Comparison of ENCODE assay signal across 8 cellular contexts in genomic region chr17:412211-413015, GRCh38. TPM values are rescaled to one million over a fixed set of nuclear protein-coding genes. Genes with fewer than 3 reads are reported as not detected.
DNase-seq lines count a peak whose midpoint lies in the region; ATAC-seq and TF ChIP-seq lines count a peak whose summit lies in the region.

No MANE protein-coding gene starts in this region.

- no peaks in the 10 kb centered on the region for H3K27me3 ChIP-seq in neural progenitor cell

- peaks cover 72% of the 10 kb centered on the region for H3K4me1 Mint-ChIP-seq in activated CD8-positive, alpha-beta memory T cell treated with anti-CD3 and anti-CD28 coated beads, Interleukin-2, amount 10 ng/mL, durations not matched to agents 7 days and 5 days
- peaks cover 28% of the 10 kb centered on the region for H3K4me1 Mint-ChIP-seq in neural progenitor cell

- no peak overlapping the region for H3K4me3 ChIP-seq in neural progenitor cell

- no peaks in the 10 kb centered on the region for H3K79me2 ChIP-seq in neural progenitor cell (ENCODE audit: low read depth)

- H3F3A ChIP-seq in neural progenitor cell (ENCODE audit: low read depth), result peaks cover 19% of the 10 kb centered on the region

- H3K4me2 ChIP-seq in neural progenitor cell, result no peak overlapping the region

- no peaks in the 10 kb centered on the region for H4K20me1 ChIP-seq in neural progenitor cell (ENCODE audit: low read depth)

- DNase-seq in AML-193 (lab: John Stamatoyannopoulos, UW) (peak; percentile 35 to 62), GM20000 (ENCODE audit: low spot score) (peak; percentile 53), NCI-H82 treated with DMSO at 0.1 percent for 48 hours (lab: John Stamatoyannopoulos, UW; ENCODE audit: unreplicated experiment) (peak; percentile 15), erythroblast (lab: John Stamatoyannopoulos, UW) (peak; percentile 68 to 82), neural progenitor cell (ENCODE audit: low spot score) (peak; percentile 77), T1000 (lab: John Stamatoyannopoulos, UW) (no peak)
- peak; percentile 77 for DNase-seq in activated CD8-positive, alpha-beta memory T cell treated with anti-CD3 and anti-CD28 coated beads, Interleukin-2, amount 10 ng/mL, durations not matched to agents 7 days and 5 days

- no peaks in the 10 kb centered on the region for H3K36me3 ChIP-seq in neural progenitor cell

- peak overlapping the region; percentile 60 for H3K4me3 Mint-ChIP-seq in activated CD8-positive, alpha-beta memory T cell treated with anti-CD3 and anti-CD28 coated beads, Interleukin-2, amount 10 ng/mL, durations not matched to agents 7 days and 5 days
- H3K4me3 Mint-ChIP-seq in neural progenitor cell, result peak overlapping the region; percentile 55

- CTCF ChIA-PET in activated CD8-positive, alpha-beta memory T cell treated with anti-CD3 and anti-CD28 coated beads, Interleukin-2, amount 10 ng/mL, durations not matched to agents 7 days and 5 days (lab: Charles Lee), result interaction anchor here (0.6 to 3.2 kb wide), 57 partner anchors 9 to 584 kb away, joined by 3 to 128 read pairs (median 5); partner anchors contain the start of genes GEMIN4, RFLNB, TIMM22 and VPS53

- no peak overlapping the region for H3K9ac ChIP-seq in neural progenitor cell

- ATAC-seq in activated CD8-positive, alpha-beta memory T cell treated with anti-CD3 and anti-CD28 coated beads, Interleukin-2, amount 10 ng/mL, durations not matched to agents 7 days and 5 days, result no peak
- no peak for ATAC-seq in HG03571 (IDR thresholded peaks at IDR 0.05; ENCODE audit: unreplicated experiment)

- H3K36me3 Mint-ChIP-seq in activated CD8-positive, alpha-beta memory T cell treated with anti-CD3 and anti-CD28 coated beads, Interleukin-2, amount 10 ng/mL, durations not matched to agents 7 days and 5 days, result peaks cover 25% of the 10 kb centered on the region
- peaks cover 9% of the 10 kb centered on the region for H3K36me3 Mint-ChIP-seq in neural progenitor cell

- H3K9me3 ChIP-seq in neural progenitor cell (ENCODE audit: low read depth), result no peaks in the 10 kb centered on the region

- no peak overlapping the region for H2AFZ ChIP-seq in neural progenitor cell (replicated peaks)

- peak overlapping the region; percentile 75 for H3K27ac Mint-ChIP-seq in activated CD8-positive, alpha-beta memory T cell treated with anti-CD3 and anti-CD28 coated beads, Interleukin-2, amount 10 ng/mL, durations not matched to agents 7 days and 5 days
- no peak overlapping the region for H3K27ac Mint-ChIP-seq in neural progenitor cell

- peaks cover 4% of the 10 kb centered on the region for H3K4me1 ChIP-seq in neural progenitor cell

- no peaks in the 10 kb centered on the region for H3K9me3 Mint-ChIP-seq in activated CD8-positive, alpha-beta memory T cell treated with anti-CD3 and anti-CD28 coated beads, Interleukin-2, amount 10 ng/mL, durations not matched to agents 7 days and 5 days (ENCODE audit: low read depth)
- no peaks in the 10 kb centered on the region for H3K9me3 Mint-ChIP-seq in neural progenitor cell

- H3K27me3 Mint-ChIP-seq in activated CD8-positive, alpha-beta memory T cell treated with anti-CD3 and anti-CD28 coated beads, Interleukin-2, amount 10 ng/mL, durations not matched to agents 7 days and 5 days, result peaks cover 3% of the 10 kb centered on the region
- H3K27me3 Mint-ChIP-seq in neural progenitor cell (ENCODE audit: insufficient read depth, low read depth), result peaks cover 7% of the 10 kb centered on the region

- no peak overlapping the region for H3K27ac ChIP-seq in neural progenitor cell

- TF ChIP-seq CTCF in GM20000 (IDR thresholded peaks at IDR 0.05; ENCODE audit: extremely low read depth, missing control alignments) (peak; percentile 52), neural progenitor cell (IDR thresholded peaks at IDR 0.05) (peak; percentile 82)

- TF ChIP-seq POLR2A in erythroblast (IDR thresholded peaks at IDR 0.05; ENCODE audit: low read length), result no peak

RNA-seq across cellular contexts. Expression of gene RFLNB, which starts 33.3 kb away (rescaled TPM):
- total RNA-seq in activated CD8-positive, alpha-beta memory T cell treated with anti-CD3 and anti-CD28 coated beads, Interleukin-2, amount 10 ng/mL, durations not matched to agents 7 days and 5 days, result 10 to 100 TPM; 65.4 to 74.4 TPM
- 6.5 and 9.5 TPM in 2 replicates for total RNA-seq in neural progenitor cell (ENCODE audit: low replicate concordance)

RNA-seq across cellular contexts. Expression of gene RPH3AL, which starts 59.8 kb away (rescaled TPM):
- total RNA-seq in activated CD8-positive, alpha-beta memory T cell treated with anti-CD3 and anti-CD28 coated beads, Interleukin-2, amount 10 ng/mL, durations not matched to agents 7 days and 5 days, result 1 to 10 TPM; 1.2 to 2.9 TPM
- 7.5 TPM in 2 replicates for total RNA-seq in neural progenitor cell (ENCODE audit: low replicate concordance)
